In the genomic region with DNA sequence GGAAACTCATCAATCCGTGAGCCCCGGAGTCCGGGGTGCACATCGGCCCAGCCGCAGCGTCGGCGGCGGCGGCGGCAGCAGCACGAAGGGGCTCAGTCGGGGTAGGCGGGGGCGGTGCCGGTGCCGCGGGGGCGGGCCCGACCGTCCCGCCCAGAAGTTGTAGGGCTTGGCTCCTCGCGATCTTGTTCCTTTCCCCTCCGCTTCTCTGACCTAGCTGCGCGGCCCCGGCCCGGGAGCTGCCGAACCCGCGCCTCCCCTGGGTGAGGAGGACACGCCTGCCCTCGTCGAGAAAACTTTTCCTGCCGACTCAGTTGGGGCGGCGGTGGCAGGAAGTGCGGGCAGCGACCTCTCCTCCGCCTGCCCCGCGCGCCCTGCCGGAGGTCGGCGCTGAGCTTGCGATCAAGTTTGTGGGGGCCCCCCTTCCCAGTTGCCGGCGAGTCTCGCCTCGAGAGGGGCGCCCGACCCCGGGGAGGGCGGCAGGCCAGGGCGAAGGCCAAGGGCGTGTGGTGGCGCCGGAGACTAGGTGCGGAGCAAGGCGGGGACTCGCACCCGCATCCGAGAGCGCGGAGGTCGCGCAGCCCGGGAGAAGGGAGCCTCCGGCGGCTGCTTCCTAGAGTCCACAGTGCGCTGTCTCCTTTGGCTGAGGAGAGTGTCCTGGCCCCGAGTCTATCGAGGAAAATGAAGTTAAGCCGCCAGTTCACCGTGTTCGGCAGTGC, we compare ENCODE assay signal across 8 cellular contexts. TPM values are rescaled to one million over a fixed set of nuclear protein-coding genes. Genes with fewer than 3 reads are reported as not detected.
DNase-seq lines count a peak whose midpoint lies in the region; ATAC-seq, FAIRE-seq and TF ChIP-seq lines count a peak whose summit lies in the region.

Gene MAN2A1, plus strand, starts transcription at position 188 of the 716 bp plus-strand sequence. Its CDS starts 491 bp downstream, at position 679.

- H3K4me1 ChIP-seq in left ventricle myocardium inferior (peaks cover 44% of the 10 kb centered on the region), rectal smooth muscle tissue (ENCODE audit: control insufficient read depth, insufficient read depth, low read length) (peaks cover 15% of the 10 kb centered on the region), aorta (ENCODE audit: control insufficient read depth in 1 of 2, insufficient read depth in 2 of 2, low read length in 2 of 2) (peaks cover 0 to 2% of the 10 kb centered on the region in 2 donors)

- TF ChIP-seq POLR2A in H54 (IDR thresholded peaks at IDR 0.05; ENCODE audit: low read depth, low read length) = peak; percentile 65

- no peaks in the 10 kb centered on the region for H3K27me3 Mint-ChIP-seq in T-cell

- no peak for FAIRE-seq in H54 (lab: Jason Lieb, UNC)

- peak within 1 kb of the TSS; percentile 84 to 90 (median 85) for H3K4me3 Mint-ChIP-seq in T-cell

- H3K9ac ChIP-seq in rectal smooth muscle tissue (ENCODE audit: low read length) = peak within 1 kb of the TSS; percentile 86

- POLR2A ChIA-PET in T-cell (lab: Charles Lee) = interaction anchor here in 1 of 2 donors (0.6 to 1.2 kb wide), 4 partner anchors 10 to 1049 kb away, joined by 3 to 7 read pairs (median 4); partner anchors contain the start of genes PJA2 and SLC25A46

- H3K9me3 ChIP-seq in left ventricle myocardium inferior (replicated peaks) (peaks cover 11% of the 10 kb centered on the region), aorta (ENCODE audit: control insufficient read depth, low read length) (no peaks in the 10 kb centered on the region)

- intact Hi-C loops in left ventricle myocardium inferior (cut with micrococcal nuclease) (no loop called here), aorta (cut with DNase I) (loop anchor here (5.0 to 10.0 kb wide), 7 partner anchors 55 to 805 kb away; no protein-coding TSS in a partner anchor)

- H3K4me3 ChIP-seq in GM08714 (ENCODE audit: low read length) (peak within 1 kb of the TSS; percentile 80), left ventricle myocardium inferior (peak within 1 kb of the TSS; percentile 95), rectal smooth muscle tissue (ENCODE audit: low read length) (peak within 1 kb of the TSS; percentile 86), aorta (ENCODE audit: low read length in 2 of 2) (peak within 1 kb of the TSS; percentile 62 to 81)

- H3K27me3 ChIP-seq in left ventricle myocardium inferior (ENCODE audit: low read depth) (no peaks in the 10 kb centered on the region), rectal smooth muscle tissue (ENCODE audit: control insufficient read depth, insufficient read depth, low read length) (no peaks in the 10 kb centered on the region), aorta (ENCODE audit: control insufficient read depth in 1 of 2, insufficient read depth in 2 of 2, low read length in 1 of 2) (no peaks in the 10 kb centered on the region)

- H3K36me3 Mint-ChIP-seq in T-cell = no peaks in the 10 kb centered on the region

- ATAC-seq in T-cell (replicated peaks in 1 of 4) (peak; percentile 70 to 74 (median 72)), aorta (ENCODE audit: low FRiP score) (peak; percentile 92)

- TF ChIP-seq CTCF in left ventricle myocardium inferior (IDR thresholded peaks at IDR 0.05; ENCODE audit: borderline replicate concordance) = no peak

- H3K27ac ChIP-seq in left ventricle myocardium inferior (replicated peaks) (peak within 1 kb of the TSS; percentile 98), rectal smooth muscle tissue (ENCODE audit: low read depth, low read length) (peak within 1 kb of the TSS; percentile 83), aorta (ENCODE audit: low read depth in 1 of 2, low read length in 2 of 2) (peak within 1 kb of the TSS; percentile 81 to 97)

- peaks cover 43 to 44% (median 43%) of the 10 kb centered on the region in 3 donors for H3K4me1 Mint-ChIP-seq in T-cell

- WGBS in aorta, 2 donors = 0% methylated on average over 48 to 78 of the region's 78 CpGs

- DNase-seq in H54 (ENCODE audit: insufficient read length, low spot score) (peak; percentile 53), LoVo (ENCODE audit: low spot score) (peak; percentile 84), T-cell (peak; percentile 66 to 86 (median 79)), amniotic stem cell (lab: John Stamatoyannopoulos, UW) (peak; percentile 12), left ventricle myocardium inferior (peak; percentile 77), aorta (peak; percentile 88 to 93)

- no peaks in the 10 kb centered on the region for H3K9me3 Mint-ChIP-seq in T-cell

- CTCF ChIA-PET in T-cell (lab: Charles Lee) = interaction anchor here (0.6 to 2.8 kb wide), 4 partner anchors 42 to 720 kb away, joined by 3 to 11 read pairs (median 5); no protein-coding TSS in a partner anchor

- no peaks in the 10 kb centered on the region for H3K36me3 ChIP-seq in left ventricle myocardium inferior
- H3K36me3 ChIP-seq in rectal smooth muscle tissue (ENCODE audit: control insufficient read depth, insufficient read depth, low read length) = no peaks in the 10 kb centered on the region
- no peaks in the 10 kb centered on the region for H3K36me3 ChIP-seq in aorta (ENCODE audit: control insufficient read depth in 1 of 2, insufficient read depth in 2 of 2, low read length in 1 of 2)

- peak within 1 kb of the TSS; percentile 88 to 93 for H3K27ac Mint-ChIP-seq in T-cell

RNA-seq across cellular contexts. Expression of gene MAN2A1, which starts in this region (rescaled TPM):
- 10 to 100 TPM; 46.7 to 64.0 (median 50.4) TPM for total RNA-seq in T-cell
- 9.2 TPM for total RNA-seq in left ventricle myocardium inferior
- total RNA-seq in aorta = 10 to 100 TPM; 57.7 to 69.7 TPM
- polyA plus RNA-seq in aorta = 10 to 100 TPM; 14.5 to 23.5 TPM

Comparison
In these comparisons a context has a peak if more than half of its experiments do, and no peak if none do; other contexts are left out.
1. Peak in every context shown above with its lines: DNase-seq, ATAC-seq, H3K4me3 ChIP-seq and H3K27ac ChIP-seq.
2. DNase-seq: peak in every context shown above with its lines; median percentile 90 in aorta; 84 in LoVo; 79 in T-cell; 77 in left ventricle myocardium inferior; 53 in H54; 12 in amniotic stem cell.